ENCODE assay signal across 8 cellular contexts in genomic region chr2:175111200-175111657, GRCh38. TPM values are rescaled to one million over a fixed set of nuclear protein-coding genes. Genes with fewer than 3 reads are reported as not detected.
DNase-seq lines count a peak whose midpoint lies in the region; ATAC-seq and TF ChIP-seq lines count a peak whose summit lies in the region.

No MANE protein-coding gene starts in this region.

- H3K36me3 ChIP-seq in NT2/D1 (ENCODE audit: insufficient read depth, insufficient read length, low read length): peaks cover 78% of the 10 kb centered on the region
- H3K36me3 ChIP-seq in liver (ENCODE audit: control insufficient read depth in 4 of 4, insufficient read depth in 3 of 4, low read depth in 1 of 4, low read length in 3 of 4): peaks cover 3 to 26% (median 12%) of the 10 kb centered on the region in 4 donors

- H3K27ac ChIP-seq in liver (ENCODE audit: low read depth in 1 of 2, low read length in 2 of 2): no peak overlapping the region

- WGBS in liver: 84% methylated on average over 3 of the region's 3 CpGs

- no peaks in the 10 kb centered on the region for H3K27me3 ChIP-seq in NT2/D1 (ENCODE audit: insufficient read depth, insufficient read length)
- H3K27me3 ChIP-seq in liver (ENCODE audit: control insufficient read depth in 4 of 4, insufficient read depth in 4 of 4, low read length in 3 of 4): no peaks in the 10 kb centered on the region

- ATAC-seq in activated naive CD4-positive, alpha-beta T cell treated with anti-CD3 and anti-CD28 coated beads, Interleukin-2, amount 50 U/mL, for 72 hours: no peak
- ATAC-seq in HG02973 (IDR thresholded peaks at IDR 0.05; ENCODE audit: unreplicated experiment): peak; percentile 85

- H3K9me3 Mint-ChIP-seq in activated naive CD4-positive, alpha-beta T cell treated with anti-CD3 and anti-CD28 coated beads, Interleukin-2, amount 10 ng/mL, durations not matched to agents 7 days and 5 days: no peaks in the 10 kb centered on the region
- H3K9me3 Mint-ChIP-seq in activated naive CD4-positive, alpha-beta T cell treated with anti-CD3 and anti-CD28 coated beads, Interleukin-2, amount 50 U/mL, for 72 hours: no peaks in the 10 kb centered on the region
- no peaks in the 10 kb centered on the region for H3K9me3 Mint-ChIP-seq in activated CD4-positive, alpha-beta memory T cell treated with anti-CD3 and anti-CD28 coated beads for 36 hours

- H3K4me3 ChIP-seq in NT2/D1 (ENCODE audit: insufficient read length, low read depth): no peak overlapping the region
- no peak overlapping the region for H3K4me3 ChIP-seq in liver (ENCODE audit: low read depth in 1 of 3, low read length in 3 of 3)

- no peaks in the 10 kb centered on the region for H3K27me3 Mint-ChIP-seq in activated naive CD4-positive, alpha-beta T cell treated with anti-CD3 and anti-CD28 coated beads, Interleukin-2, amount 10 ng/mL, durations not matched to agents 7 days and 5 days
- H3K27me3 Mint-ChIP-seq in activated CD4-positive, alpha-beta memory T cell treated with anti-CD3 and anti-CD28 coated beads for 36 hours: no peaks in the 10 kb centered on the region

- POLR2A ChIA-PET in activated CD4-positive, alpha-beta memory T cell treated with anti-CD3 and anti-CD28 coated beads for 36 hours (lab: Charles Lee): no interaction called here

- H3K9ac ChIP-seq in NT2/D1 (ENCODE audit: insufficient read length, low read depth) (no peak overlapping the region), liver (ENCODE audit: low read depth in 1 of 2, low read length in 2 of 2) (no peak overlapping the region)

- intact Hi-C loops in activated CD4-positive, alpha-beta memory T cell treated with anti-CD3 and anti-CD28 coated beads for 36 hours (cut with micrococcal nuclease): loop anchor here (1.0 to 2.0 kb wide), 2 partner anchors 70 to 171 kb away; partner anchors contain the start of gene ATP5MC3

- H3K4me1 ChIP-seq in NT2/D1 (ENCODE audit: insufficient read depth, insufficient read length) (no peaks in the 10 kb centered on the region), liver (ENCODE audit: control insufficient read depth in 4 of 4, insufficient read depth in 4 of 4, low read length in 3 of 4) (no peaks in the 10 kb centered on the region)

- no peak overlapping the region for H3K4me3 Mint-ChIP-seq in activated naive CD4-positive, alpha-beta T cell treated with anti-CD3 and anti-CD28 coated beads, Interleukin-2, amount 10 ng/mL, durations not matched to agents 7 days and 5 days
- no peak overlapping the region for H3K4me3 Mint-ChIP-seq in activated CD4-positive, alpha-beta memory T cell treated with anti-CD3 and anti-CD28 coated beads for 36 hours

- peak; percentile 80 to 84 for TF ChIP-seq RAD21 in liver (IDR thresholded peaks at IDR 0.05)

- H3K27ac Mint-ChIP-seq in activated naive CD4-positive, alpha-beta T cell treated with anti-CD3 and anti-CD28 coated beads, Interleukin-2, amount 10 ng/mL, durations not matched to agents 7 days and 5 days: peak overlapping the region; percentile 56
- no peak overlapping the region for H3K27ac Mint-ChIP-seq in activated naive CD4-positive, alpha-beta T cell treated with anti-CD3 and anti-CD28 coated beads, Interleukin-2, amount 50 U/mL, for 72 hours
- no peak overlapping the region for H3K27ac Mint-ChIP-seq in activated CD4-positive, alpha-beta memory T cell treated with anti-CD3 and anti-CD28 coated beads for 36 hours

- H3K9me3 ChIP-seq in NT2/D1 (ENCODE audit: insufficient read depth, low read length) (peaks cover 39% of the 10 kb centered on the region), liver (ENCODE audit: control insufficient read depth in 4 of 4, low read length in 3 of 4) (no peaks in the 10 kb centered on the region)

- no peaks in the 10 kb centered on the region for H3K4me1 Mint-ChIP-seq in activated naive CD4-positive, alpha-beta T cell treated with anti-CD3 and anti-CD28 coated beads, Interleukin-2, amount 10 ng/mL, durations not matched to agents 7 days and 5 days
- no peaks in the 10 kb centered on the region for H3K4me1 Mint-ChIP-seq in activated CD4-positive, alpha-beta memory T cell treated with anti-CD3 and anti-CD28 coated beads for 36 hours (ENCODE audit: low read depth)

- no peak for DNase-seq in activated naive CD4-positive, alpha-beta T cell treated with anti-CD3 and anti-CD28 coated beads, Interleukin-2, amount 10 ng/mL, durations not matched to agents 7 days and 5 days
- no peak for DNase-seq in activated naive CD4-positive, alpha-beta T cell treated with anti-CD3 and anti-CD28 coated beads, Interleukin-2, amount 50 U/mL, for 72 hours (ENCODE audit: low spot score in 2 of 2)
- peak; percentile 8 for DNase-seq in NT2/D1 (ENCODE audit: low read depth, low spot score)
- peak; percentile 38 for DNase-seq in central memory CD4-positive, alpha-beta T cell
- no peak for DNase-seq in activated effector memory CD4-positive, alpha-beta T cell treated with Interleukin-2 at 50 U/mL for 16 hours
- DNase-seq in activated CD4-positive, alpha-beta memory T cell treated with anti-CD3 and anti-CD28 coated beads for 36 hours: no peak

- CTCF ChIA-PET in activated naive CD4-positive, alpha-beta T cell treated with anti-CD3 and anti-CD28 coated beads, Interleukin-2, amount 10 ng/mL, durations not matched to agents 7 days and 5 days (lab: Charles Lee): interaction anchor here (0.7 to 2.3 kb wide), 6 partner anchors 10 to 170 kb away, joined by 3 to 5 read pairs (median 3); no protein-coding TSS in a partner anchor
- CTCF ChIA-PET in activated CD4-positive, alpha-beta memory T cell treated with anti-CD3 and anti-CD28 coated beads for 36 hours (lab: Charles Lee): interaction anchor here (0.7 to 3.4 kb wide), 5 partner anchors 18 to 411 kb away, joined by 3 to 11 read pairs (median 3); no protein-coding TSS in a partner anchor

- H3K36me3 Mint-ChIP-seq in activated naive CD4-positive, alpha-beta T cell treated with anti-CD3 and anti-CD28 coated beads, Interleukin-2, amount 10 ng/mL, durations not matched to agents 7 days and 5 days: peaks cover 40% of the 10 kb centered on the region
- H3K36me3 Mint-ChIP-seq in activated naive CD4-positive, alpha-beta T cell treated with anti-CD3 and anti-CD28 coated beads, Interleukin-2, amount 50 U/mL, for 72 hours: peaks cover 11 to 24% of the 10 kb centered on the region in 2 donors
- peaks cover 33% of the 10 kb centered on the region for H3K36me3 Mint-ChIP-seq in activated CD4-positive, alpha-beta memory T cell treated with anti-CD3 and anti-CD28 coated beads for 36 hours

- peak; percentile 64 for TF ChIP-seq CTCF in liver (IDR thresholded peaks at IDR 0.05; ENCODE audit: low read depth, low read length, missing input control)

TF ChIP-seq in liver, 16 proteins besides CTCF, POLR2A, EP300 and RAD21:
- no peak for TF ChIP-seq FOXA1 (IDR thresholded peaks at IDR 0.05)
- TF ChIP-seq HNF4G (IDR thresholded peaks at IDR 0.05): no peak
- TF ChIP-seq GABPA (IDR thresholded peaks at IDR 0.05 in 1 of 2, conservative IDR thresholded peaks at IDR 0.05 in 1 of 2): no peak
- no peak for TF ChIP-seq TAF1 (conservative IDR thresholded peaks at IDR 0.05)
- no peak for TF ChIP-seq NR2F2 (IDR thresholded peaks at IDR 0.05)
- TF ChIP-seq MAX (IDR thresholded peaks at IDR 0.05): no peak
- TF ChIP-seq ATF3 (IDR thresholded peaks at IDR 0.05): no peak
- TF ChIP-seq YY1 (IDR thresholded peaks at IDR 0.05): no peak

RNA-seq across cellular contexts. Expression of gene ATF2, which starts 56.8 kb away (rescaled TPM):
- total RNA-seq in activated naive CD4-positive, alpha-beta T cell treated with anti-CD3 and anti-CD28 coated beads, Interleukin-2, amount 50 U/mL, for 72 hours: 10 to 100 TPM; 61.3 to 77.3 TPM
- 10 to 100 TPM; 23.1 to 34.0 TPM for total RNA-seq in liver
- 10 to 100 TPM; 10.4 to 11.2 TPM for polyA plus RNA-seq in liver
- 10 to 100 TPM; 46.9 to 48.5 TPM for total RNA-seq in activated CD4-positive, alpha-beta memory T cell treated with anti-CD3 and anti-CD28 coated beads for 36 hours

Comparison
In these comparisons a context has a peak if more than half of its experiments do, and no peak if none do; other contexts are left out.
1. DNase-seq: peak in NT2/D1 (single experiment) and central memory CD4-positive, alpha-beta T cell (single experiment); none in activated naive CD4-positive, alpha-beta T cell treated with anti-CD3 and anti-CD28 coated beads, Interleukin-2, amount 10 ng/mL, durations not matched to agents 7 days and 5 days (single experiment), activated naive CD4-positive, alpha-beta T cell treated with anti-CD3 and anti-CD28 coated beads, Interleukin-2, amount 50 U/mL, for 72 hours (0 of 2), activated effector memory CD4-positive, alpha-beta T cell treated with Interleukin-2 at 50 U/mL for 16 hours (single experiment) and activated CD4-positive, alpha-beta memory T cell treated with anti-CD3 and anti-CD28 coated beads for 36 hours (single experiment).